ENCODE assay signal across 12 cellular contexts in genomic region chr20:3047486-3048419, GRCh38. TPM values are rescaled to one million over a fixed set of nuclear protein-coding genes. Genes with fewer than 3 reads are reported as not detected.
DNase-seq lines count a peak whose midpoint lies in the region; ATAC-seq and TF ChIP-seq lines count a peak whose summit lies in the region.
"Had no signal": no experiment of that assay in that cellular context is flagged by ENCODE, and none has a peak within 500 bp of the region (broad histone marks: within the 10 kb centered on the region; RNA-seq: fewer than 3 reads in every experiment).

No MANE protein-coding gene starts in this region.

- H3K36me3 Mint-ChIP-seq in WTC11 (peaks cover 27% of the 10 kb centered on the region), immature natural killer cell (peaks cover 0 to 14% (median 0%) of the 10 kb centered on the region in 3 donors)

- H3K36me3 ChIP-seq in A673 (ENCODE audit: insufficient read depth, low read length, poor library complexity, severe bottlenecking) (peaks cover 28% of the 10 kb centered on the region), GM23248 (ENCODE audit: low read depth) (peaks cover 5% of the 10 kb centered on the region; the same call in 1 of the 2 replicates)

- H3K9me2 ChIP-seq in GM23248 (ENCODE audit: insufficient read depth) = no peaks in the 10 kb centered on the region

- POLR2A ChIA-PET in A673 (lab: Charles Lee; ENCODE audit: low non-redundant PET) = no interaction called here
- POLR2A ChIA-PET in WTC11 (lab: Charles Lee) = interaction anchor here (1.0 kb wide), 1 partner anchor 282 kb away, joined by 3 read pairs; no protein-coding TSS in a partner anchor

- in situ Hi-C loops in GM23248 (cut with MboI) = no loop called here

- H3K27ac ChIP-seq in A673 (ENCODE audit: low read depth, low read length, poor library complexity, severe bottlenecking) (peak overlapping the region; percentile 1), GM23248 (no peak overlapping the region)
- H3K27ac ChIP-seq: cardiac muscle cell, lower lobe of right lung had no signal

- H2AFZ ChIP-seq in GM23248 = no peak overlapping the region

- intact Hi-C loops in A673 (cut with micrococcal nuclease; ENCODE audit: unreplicated experiment) = no loop called here

- BruUV-seq in A673 (replicated peaks; lab: Mats Ljungman, UMichigan) = TSS peak; percentile 66

- ATAC-seq in WTC11 = no peak
- ATAC-seq: lower lobe of right lung had no signal

- peak overlapping the region; percentile 85; the same call in 1 of the 2 replicates for H3K9ac ChIP-seq in GM23248

- no peak for TF ChIP-seq CTCF in A673 (conservative IDR thresholded peaks at IDR 0.05; ENCODE audit: low read depth, low read length)
- no peak for TF ChIP-seq CTCF in WTC11 (IDR thresholded peaks at IDR 0.05)

- H3K27ac Mint-ChIP-seq in WTC11 (no peak overlapping the region), immature natural killer cell (peak overlapping the region in 1 of 6 donors; percentile 35)

- H3K79me2 ChIP-seq in GM23248 (ENCODE audit: insufficient read depth) = peaks cover 19% of the 10 kb centered on the region

- H4K20me1 ChIP-seq in GM23248 (ENCODE audit: insufficient read depth) = no peaks in the 10 kb centered on the region

- DNase-seq in A673 (ENCODE audit: low spot score) = no peak
- DNase-seq in GM23248 = no peak
- no peak for DNase-seq in WTC11 (ENCODE audit: low spot score)
- DNase-seq in immature natural killer cell = no peak
- DNase-seq in SKM-1 (lab: John Stamatoyannopoulos, UW; ENCODE audit: unreplicated experiment) = no peak
- DNase-seq in mesenteric fat pad (ENCODE audit: low spot score) = no peak
- DNase-seq in activated effector memory CD4-positive, alpha-beta T cell treated with Interleukin-2 at 50 U/mL for 16 hours = no peak
- no peak for DNase-seq in kidney tubule cell (ENCODE audit: low spot score)
- DNase-seq: activated CD4-positive, alpha-beta T cell treated with anti-CD3 and anti-CD28 coated beads for 4 hours; foreskin melanocyte; lower lobe of right lung had no signal

- peak overlapping the region; percentile 98 for H3K4me3 ChIP-seq in A673 (ENCODE audit: low read depth, low read length, poor library complexity, severe bottlenecking)
- H3K4me3 ChIP-seq in GM23248 = peak overlapping the region; percentile 92; the same call in 1 of the 2 replicates

- H3K4me3 Mint-ChIP-seq in WTC11 = peak overlapping the region; percentile 80
- H3K4me3 Mint-ChIP-seq in immature natural killer cell = peak overlapping the region in 4 of 5 donors; percentile 56 to 93 (median 76)

- peak overlapping the region; percentile 83 for H3K4me2 ChIP-seq in GM23248 (ENCODE audit: unreplicated experiment)

- H3K27me3 Mint-ChIP-seq in WTC11 (ENCODE audit: low read depth) (no peaks in the 10 kb centered on the region), immature natural killer cell (ENCODE audit: low read depth in 3 of 3) (peaks cover 3 to 13% (median 6%) of the 10 kb centered on the region in 3 donors)

- WGBS in GM23248 (ENCODE audit: low coverage in 1 of 2, low lambda C conversion rate in 2 of 2, missing lambda C conversion rate in 2 of 2), 2 experiments = 78 to 83% methylated on average over 14 of the region's 14 CpGs

- CTCF ChIA-PET in A673 (lab: Charles Lee) (no interaction called here), WTC11 (lab: Charles Lee) (no interaction called here)

- no peaks in the 10 kb centered on the region for H3K9me3 ChIP-seq in A673 (ENCODE audit: low read depth, low read length, poor library complexity, severe bottlenecking)
- no peaks in the 10 kb centered on the region for H3K9me3 ChIP-seq in GM23248 (ENCODE audit: low read depth)
- H3K9me3 ChIP-seq: lower lobe of right lung had no signal

- H3K27me3 ChIP-seq in A673 (replicated peaks; ENCODE audit: insufficient read depth, low read depth, low read length, poor library complexity) (no peaks in the 10 kb centered on the region), GM23248 (replicated peaks; ENCODE audit: insufficient read depth) (no peaks in the 10 kb centered on the region)
- H3K27me3 ChIP-seq: cardiac muscle cell had no signal

- no peaks in the 10 kb centered on the region for H3F3A ChIP-seq in GM23248 (ENCODE audit: insufficient read depth)

- H3K9me3 Mint-ChIP-seq in WTC11 = no peaks in the 10 kb centered on the region
- H3K9me3 Mint-ChIP-seq in immature natural killer cell = no peaks in the 10 kb centered on the region

- H3K4me1 Mint-ChIP-seq in WTC11 (peaks cover 12% of the 10 kb centered on the region), immature natural killer cell (peaks cover 14 to 16% of the 10 kb centered on the region in 2 donors)

- H3K4me1 ChIP-seq in A673 (ENCODE audit: insufficient read depth, low read length, poor library complexity, severe bottlenecking) = peaks cover 2% of the 10 kb centered on the region
- H3K4me1 ChIP-seq in GM23248 (ENCODE audit: insufficient read depth) = no peaks in the 10 kb centered on the region

TF ChIP-seq in WTC11, 78 proteins besides CTCF, POLR2A, EP300 and RAD21:
- TF ChIP-seq TEAD1 (CRISPR knock-in tag; IDR thresholded peaks at IDR 0.05) = no peak
- TF ChIP-seq ESRRA (CRISPR knock-in tag; IDR thresholded peaks at IDR 0.05; ENCODE audit: borderline replicate concordance) = no peak
- no peak for TF ChIP-seq HMGXB4 (CRISPR knock-in tag; IDR thresholded peaks at IDR 0.05)
- no peak for TF ChIP-seq ZBTB43 (CRISPR knock-in tag; IDR thresholded peaks at IDR 0.05)
- no peak for TF ChIP-seq ERG (CRISPR knock-in tag; IDR thresholded peaks at IDR 0.05)
- TF ChIP-seq GRHL2 (CRISPR knock-in tag; IDR thresholded peaks at IDR 0.05; ENCODE audit: insufficient replicate concordance, severe bottlenecking) = no peak
TF ChIP-seq in WTC11: peak in this region for 0.

RNA-seq across cellular contexts. Expression of gene MRPS26, which starts 1.9 kb away (rescaled TPM):
- total RNA-seq in A673 (2021) (73.4 and 77.7 TPM in 2 replicates), WTC11 (2021) (105 to 111 TPM (median 110 TPM) in 3 replicates), mesenteric fat pad (36.5 TPM)
- total RNA-seq in GM23248 (2014; rRNA removed; shearing (Covaris generic)) = 24.2 and 48.2 TPM in 2 replicates
- polyA plus RNA-seq in GM23248 (2016; fragmentation: Nextera tagmentation; extraction: Ambion mirVana) (44.5 and 48.2 TPM in 2 replicates), immature natural killer cell (10 to 100 TPM; 65.2 to 76.5 (median 70.7) TPM)

RNA-seq across cellular contexts. Expression of gene GNRH2, which starts 4.3 kb away (rescaled TPM):
- total RNA-seq in A673 (2021) = 0.85 and 1.5 TPM in 2 replicates
- not detected in 2 replicates for total RNA-seq in GM23248 (2014; rRNA removed; shearing (Covaris generic))
- polyA plus RNA-seq in GM23248 (2016; fragmentation: Nextera tagmentation; extraction: Ambion mirVana) = not detected in 2 replicates
- total RNA-seq in WTC11 (2021) = 0.44 to 1.1 TPM (median 0.50 TPM) in 3 replicates
- polyA plus RNA-seq in immature natural killer cell = not detected
- total RNA-seq in mesenteric fat pad = not detected
- total RNA-seq: lower lobe of right lung had no signal
- polyA plus RNA-seq: cardiac muscle cell had no signal

RNA-seq across cellular contexts. Expression of gene OXT, which starts 23.7 kb away (rescaled TPM):
- not detected in 2 replicates for total RNA-seq in A673 (2021)
- not detected in 2 replicates for total RNA-seq in GM23248 (2014; rRNA removed; shearing (Covaris generic))
- polyA plus RNA-seq in GM23248 (2016; fragmentation: Nextera tagmentation; extraction: Ambion mirVana) = 0.40 and 0.70 TPM in 2 replicates
- total RNA-seq in WTC11 (2021) = not detected in 3 replicates
- polyA plus RNA-seq in immature natural killer cell = 1 to 10 TPM in 1 of 3 donors, not detected in 2; 1.1 TPM
- total RNA-seq in mesenteric fat pad = 1.5 TPM
- total RNA-seq: cardiac muscle cell, lower lobe of right lung had no signal
- polyA plus RNA-seq: cardiac muscle cell had no signal

RNA-seq across cellular contexts. Expression of gene AVP, which starts 36.8 kb away (rescaled TPM):
- total RNA-seq in A673 (2021) (not detected in 2 replicates), WTC11 (2021) (0.32 to 0.50 TPM (median 0.34 TPM) in 3 replicates), mesenteric fat pad (0.96 TPM)
- not detected in 2 replicates for total RNA-seq in GM23248 (2014; rRNA removed; shearing (Covaris generic))
- polyA plus RNA-seq in GM23248 (2016; fragmentation: Nextera tagmentation; extraction: Ambion mirVana) (not detected in 2 replicates), immature natural killer cell (not detected)
- total RNA-seq: cardiac muscle cell, lower lobe of right lung had no signal
- polyA plus RNA-seq: cardiac muscle cell had no signal
